17 cellular contexts compared by ENCODE assay signal in genomic region chr3:142574665-142575064, GRCh38. TPM values are rescaled to one million over a fixed set of nuclear protein-coding genes. Genes with fewer than 3 reads are reported as not detected.
DNase-seq lines count a peak whose midpoint lies in the region; ATAC-seq and TF ChIP-seq lines count a peak whose summit lies in the region.
"Had no signal": no experiment of that assay in that cellular context is flagged by ENCODE, and none has a peak within 500 bp of the region (broad histone marks: within the 10 kb centered on the region; RNA-seq: fewer than 3 reads in every experiment).

No MANE protein-coding gene starts in this region.

- H3K27me3 Mint-ChIP-seq in dendritic cell treated with granulocyte-macrophage colony-stimulating factor and Interleukin-4, amounts not matched to agents 40 ng/mL and 50 ng/mL, for 4 days = no peaks in the 10 kb centered on the region

- peaks cover 6% of the 10 kb centered on the region; the same call in 1 of the 2 replicates for H4K20me1 ChIP-seq in DND-41 (ENCODE audit: insufficient read depth, low read length)
- H4K20me1 ChIP-seq in OCI-LY7 (ENCODE audit: insufficient read depth, low read length) = peaks cover 15% of the 10 kb centered on the region; the same call in 1 of the 2 replicates

- ATAC-seq in DND-41 (ENCODE audit: insufficient read depth, low read depth) = no peak
- ATAC-seq: right lobe of liver had no signal

- no peak overlapping the region for H3K9ac ChIP-seq in DND-41 (ENCODE audit: low read depth, low read length)

- H3K27ac ChIP-seq in DND-41 (ENCODE audit: low read length) (no peak overlapping the region), OCI-LY7 (ENCODE audit: low read depth, low read length, poor library complexity, severe bottlenecking) (no peak overlapping the region)
- H3K27ac ChIP-seq: colonic mucosa, epithelial cell of prostate, right lobe of liver, SJCRH30, thyroid gland had no signal

- H3K4me2 ChIP-seq in DND-41 (ENCODE audit: insufficient read depth, low read length) (peak overlapping the region; percentile 87; the same call in 1 of the 2 replicates), OCI-LY7 (ENCODE audit: low read length) (peak overlapping the region; percentile 19; the same call in 1 of the 2 replicates)

- POLR2A ChIA-PET in OCI-LY7 (lab: Charles Lee) = interaction anchor here (0.7 to 1.2 kb wide), 4 partner anchors 10 to 551 kb away, joined by 3 to 4 read pairs (median 4); partner anchors contain the start of gene U2SURP

- TF ChIP-seq CTCF in DND-41 (IDR thresholded peaks at IDR 0.05; ENCODE audit: borderline replicate concordance, extremely low read depth, low read length, poor library complexity, severe bottlenecking) (no peak), OCI-LY7 (conservative IDR thresholded peaks at IDR 0.05; ENCODE audit: low read length) (no peak)

- H3K36me3 Mint-ChIP-seq in dendritic cell treated with granulocyte-macrophage colony-stimulating factor and Interleukin-4, amounts not matched to agents 40 ng/mL and 50 ng/mL, for 4 days (ENCODE audit: low read depth) = peaks cover 29% of the 10 kb centered on the region

- H3K27me3 ChIP-seq in DND-41 (ENCODE audit: insufficient read depth, low read length, poor library complexity) = no peaks in the 10 kb centered on the region
- H3K27me3 ChIP-seq: BLaER1 treated with 17β-estradiol and CSF1 and Interleukin-3, amounts not matched to agents 10 nM and 100 nM; colonic mucosa; right lobe of liver; SJCRH30; thyroid gland had no signal

- peaks cover 52% of the 10 kb centered on the region for H3K4me1 Mint-ChIP-seq in dendritic cell treated with granulocyte-macrophage colony-stimulating factor and Interleukin-4, amounts not matched to agents 40 ng/mL and 50 ng/mL, for 4 days (ENCODE audit: low read depth)

- H3K79me2 ChIP-seq in DND-41 (ENCODE audit: insufficient read depth, low read length) = peaks cover 86% of the 10 kb centered on the region
- peaks cover 78% of the 10 kb centered on the region for H3K79me2 ChIP-seq in OCI-LY7 (ENCODE audit: insufficient read depth, low read depth, low read length)

- H3K4me3 Mint-ChIP-seq in dendritic cell treated with granulocyte-macrophage colony-stimulating factor and Interleukin-4, amounts not matched to agents 40 ng/mL and 50 ng/mL, for 4 days = peak overlapping the region; percentile 37

- H3K27ac Mint-ChIP-seq in dendritic cell treated with granulocyte-macrophage colony-stimulating factor and Interleukin-4, amounts not matched to agents 40 ng/mL and 50 ng/mL, for 4 days = peak overlapping the region; percentile 82

- CTCF ChIA-PET in OCI-LY7 (lab: Charles Lee; ENCODE audit: unreplicated experiment) = no interaction called here

- no TSS peak for BruUV-seq in OCI-LY7 (replicated peaks; lab: Mats Ljungman, UMichigan)

- no peaks in the 10 kb centered on the region for H3K9me2 ChIP-seq in OCI-LY7 (ENCODE audit: insufficient read depth, low read length)

- H3K4me3 ChIP-seq in DND-41 (ENCODE audit: low read depth in 1 of 2, low read length in 2 of 2) (no peak overlapping the region), OCI-LY7 (ENCODE audit: low read depth, low read length, poor library complexity, severe bottlenecking) (no peak overlapping the region)
- H3K4me3 ChIP-seq: BLaER1 treated with 17β-estradiol and CSF1 and Interleukin-3, amounts not matched to agents 10 nM and 100 nM; colonic mucosa; right lobe of liver; SJCRH30; thyroid gland had no signal

- intact Hi-C loops in OCI-LY7 (cut with micrococcal nuclease; ENCODE audit: unreplicated experiment) = no loop called here
- intact Hi-C loops in dendritic cell treated with granulocyte-macrophage colony-stimulating factor and Interleukin-4, amounts not matched to agents 40 ng/mL and 50 ng/mL, for 4 days (cut with micrococcal nuclease) = loop anchor here (5.0 kb wide), 1 partner anchor 127 kb away; the partner anchor contains the start of gene XRN1

- H2AFZ ChIP-seq in DND-41 (ENCODE audit: low read depth, low read length) (no peak overlapping the region), OCI-LY7 (ENCODE audit: low read length) (no peak overlapping the region)

- H3K4me1 ChIP-seq in DND-41 (ENCODE audit: insufficient read depth, low read length) (peaks cover 38% of the 10 kb centered on the region), OCI-LY7 (ENCODE audit: insufficient read depth, low read length, poor library complexity, severe bottlenecking) (peaks cover 35% of the 10 kb centered on the region)
- H3K4me1 ChIP-seq: colonic mucosa had no signal

- no peaks in the 10 kb centered on the region for H3K9me3 Mint-ChIP-seq in dendritic cell treated with granulocyte-macrophage colony-stimulating factor and Interleukin-4, amounts not matched to agents 40 ng/mL and 50 ng/mL, for 4 days

- H3K36me3 ChIP-seq in DND-41 (ENCODE audit: insufficient read depth, low read length) = peaks cover 13% of the 10 kb centered on the region
- H3K36me3 ChIP-seq in OCI-LY7 (ENCODE audit: insufficient read depth, low read length) = peaks cover 56% of the 10 kb centered on the region
- H3K36me3 ChIP-seq: colonic mucosa, right lobe of liver, thyroid gland had no signal

- H3K9me3 ChIP-seq in DND-41 (ENCODE audit: insufficient read depth, low read length, severe bottlenecking) (no peaks in the 10 kb centered on the region), OCI-LY7 (ENCODE audit: low read length) (no peaks in the 10 kb centered on the region)
- H3K9me3 ChIP-seq: colonic mucosa, right lobe of liver, SJCRH30, thyroid gland had no signal

- peak; percentile 25 for DNase-seq in CD1c-positive myeloid dendritic cell (ENCODE audit: extremely low spot score)
- no peak for DNase-seq in DND-41
- no peak for DNase-seq in OCI-LY7 (ENCODE audit: low spot score)
- no peak for DNase-seq in mesenteric fat pad (ENCODE audit: low spot score)
- no peak for DNase-seq in SW 1271 (lab: John Stamatoyannopoulos, UW)
- DNase-seq in GM19238 (ENCODE audit: insufficient read length, low spot score) = no peak
- DNase-seq: colonic mucosa; Kasumi-1; NCI-H2081 treated with DMSO at 0.1 percent for 48 hours; right lobe of liver; SJCRH30; stimulated activated CD4-positive, alpha-beta T cell treated with anti-CD3 and anti-CD28 coated beads, Interleukin-1b, Interleukin-23, amount 100 ng/mL, for 48 hours; T1000; thyroid gland had no signal

RNA-seq across cellular contexts. Expression of gene ATR, which starts 3.9 kb away (rescaled TPM):
- 26.8 and 27.1 TPM in 2 replicates for total RNA-seq in OCI-LY7 (2014; rRNA removed; shearing (Covaris generic))
- total RNA-seq in OCI-LY7 (2022) (36.0 and 49.5 TPM in 2 replicates), mesenteric fat pad (27.7 TPM)

RNA-seq across cellular contexts. Expression of gene PLS1, which starts 21.5 kb away (rescaled TPM):
- total RNA-seq in OCI-LY7 (2014; rRNA removed; shearing (Covaris generic)) = 4.0 and 5.6 TPM in 2 replicates
- total RNA-seq in OCI-LY7 (2022) (5.4 and 7.2 TPM in 2 replicates), mesenteric fat pad (1.2 TPM)
